Comparison of ENCODE assay signal across 7 cellular contexts in genomic region chr7:105050899-105051298, GRCh38. TPM values are rescaled to one million over a fixed set of nuclear protein-coding genes. Genes with fewer than 3 reads are reported as not detected.
DNase-seq lines count a peak whose midpoint lies in the region; ATAC-seq lines count a peak whose summit lies in the region.
"Not testable (repeated sequence)": the region's sequence is repeated elsewhere in the genome, so short reads cannot be mapped to it uniquely, and the experiment has no call there.

No MANE protein-coding gene starts in this region.

- not testable (repeated sequence) for H3K9me3 Mint-ChIP-seq in CD8-positive, alpha-beta memory T cell; T-helper 2 cell treated with Interferon-gamma antibody and Interleukin-4, amounts not matched to agents 5 μg/mL and 100 μg/mL, for 36 hours; activated T-cell treated with anti-CD3 and anti-CD28 coated beads, Interleukin-2, amount 50 U/mL, for 72 hours; activated naive CD8-positive, alpha-beta T cell (ENCODE audit: low read depth); dendritic cell treated with granulocyte-macrophage colony-stimulating factor and Interleukin-4, amounts not matched to agents 40 ng/mL and 50 ng/mL, for 4 days; naive thymus-derived CD8-positive, alpha-beta T cell; stimulated activated memory B cell treated with anti-CD40 and anti-IgM and Interleukin-4, amounts not matched to agents 10 μg/mL and 1 μg/mL and 100 μg/mL, for 72 hours

- H3K4me3 Mint-ChIP-seq in CD8-positive, alpha-beta memory T cell = peak overlapping the region in 3 of 7 donors; percentile 45 to 56 (median 52)
- not testable (repeated sequence) for H3K4me3 Mint-ChIP-seq in T-helper 2 cell treated with Interferon-gamma antibody and Interleukin-4, amounts not matched to agents 5 μg/mL and 100 μg/mL, for 36 hours; activated T-cell treated with anti-CD3 and anti-CD28 coated beads, Interleukin-2, amount 50 U/mL, for 72 hours; activated naive CD8-positive, alpha-beta T cell; dendritic cell treated with granulocyte-macrophage colony-stimulating factor and Interleukin-4, amounts not matched to agents 40 ng/mL and 50 ng/mL, for 4 days; stimulated activated memory B cell treated with anti-CD40 and anti-IgM and Interleukin-4, amounts not matched to agents 10 μg/mL and 1 μg/mL and 100 μg/mL, for 72 hours
- peak overlapping the region in 2 of 10 donors; percentile 47 to 51 for H3K4me3 Mint-ChIP-seq in naive thymus-derived CD8-positive, alpha-beta T cell

- H3K27me3 ChIP-seq in CD8-positive, alpha-beta memory T cell (ENCODE audit: insufficient read depth, low read length, poor library complexity, severe bottlenecking) = not testable (repeated sequence)

- DNase-seq in CD8-positive, alpha-beta memory T cell; T-helper 2 cell treated with Interferon-gamma antibody and Interleukin-4, amounts not matched to agents 5 μg/mL and 100 μg/mL, for 36 hours (ENCODE audit: low spot score); activated T-cell treated with anti-CD3 and anti-CD28 coated beads, Interleukin-2, amount 50 U/mL, for 72 hours; naive thymus-derived CD8-positive, alpha-beta T cell: not testable (repeated sequence)

- not testable (repeated sequence) for H3K9me3 ChIP-seq in CD8-positive, alpha-beta memory T cell (ENCODE audit: low read length)

- H3K4me1 ChIP-seq in CD8-positive, alpha-beta memory T cell (ENCODE audit: insufficient read depth, low read length) = peaks cover 26% of the 10 kb centered on the region

- POLR2A ChIA-PET in CD8-positive, alpha-beta memory T cell (lab: Charles Lee); naive thymus-derived CD8-positive, alpha-beta T cell (lab: Charles Lee): not testable (repeated sequence)

- intact Hi-C loops in dendritic cell treated with granulocyte-macrophage colony-stimulating factor and Interleukin-4, amounts not matched to agents 40 ng/mL and 50 ng/mL, for 4 days (cut with micrococcal nuclease) = not testable (repeated sequence)

- H3K36me3 ChIP-seq in CD8-positive, alpha-beta memory T cell (ENCODE audit: insufficient read depth, low read length) = peaks cover 29% of the 10 kb centered on the region

- H3K27me3 Mint-ChIP-seq in CD8-positive, alpha-beta memory T cell; T-helper 2 cell treated with Interferon-gamma antibody and Interleukin-4, amounts not matched to agents 5 μg/mL and 100 μg/mL, for 36 hours (ENCODE audit: low read depth); activated T-cell treated with anti-CD3 and anti-CD28 coated beads, Interleukin-2, amount 50 U/mL, for 72 hours (ENCODE audit: low read depth); activated naive CD8-positive, alpha-beta T cell; dendritic cell treated with granulocyte-macrophage colony-stimulating factor and Interleukin-4, amounts not matched to agents 40 ng/mL and 50 ng/mL, for 4 days; naive thymus-derived CD8-positive, alpha-beta T cell; stimulated activated memory B cell treated with anti-CD40 and anti-IgM and Interleukin-4, amounts not matched to agents 10 μg/mL and 1 μg/mL and 100 μg/mL, for 72 hours: not testable (repeated sequence)

- not testable (repeated sequence) for ATAC-seq in activated T-cell treated with anti-CD3 and anti-CD28 coated beads, Interleukin-2, amount 50 U/mL, for 72 hours (replicated peaks in 1 of 2); naive thymus-derived CD8-positive, alpha-beta T cell; stimulated activated memory B cell treated with anti-CD40 and anti-IgM and Interleukin-4, amounts not matched to agents 10 μg/mL and 1 μg/mL and 100 μg/mL, for 72 hours

- not testable (repeated sequence) for H3K4me3 ChIP-seq in CD8-positive, alpha-beta memory T cell (ENCODE audit: low read length)

- H3K36me3 Mint-ChIP-seq in CD8-positive, alpha-beta memory T cell = peaks cover 0 to 85% (median 16%) of the 10 kb centered on the region in 3 donors
- H3K36me3 Mint-ChIP-seq in T-helper 2 cell treated with Interferon-gamma antibody and Interleukin-4, amounts not matched to agents 5 μg/mL and 100 μg/mL, for 36 hours (ENCODE audit: low read depth) = peaks cover 51% of the 10 kb centered on the region
- peaks cover 9 to 43% of the 10 kb centered on the region in 2 donors for H3K36me3 Mint-ChIP-seq in activated T-cell treated with anti-CD3 and anti-CD28 coated beads, Interleukin-2, amount 50 U/mL, for 72 hours (ENCODE audit: insufficient read depth in 2 of 2)
- H3K36me3 Mint-ChIP-seq in activated naive CD8-positive, alpha-beta T cell = not testable (repeated sequence)
- H3K36me3 Mint-ChIP-seq in dendritic cell treated with granulocyte-macrophage colony-stimulating factor and Interleukin-4, amounts not matched to agents 40 ng/mL and 50 ng/mL, for 4 days (ENCODE audit: low read depth) = peaks cover 77% of the 10 kb centered on the region
- H3K36me3 Mint-ChIP-seq in naive thymus-derived CD8-positive, alpha-beta T cell = peaks cover 4 to 88% (median 15%) of the 10 kb centered on the region in 3 donors
- peaks cover 58% of the 10 kb centered on the region for H3K36me3 Mint-ChIP-seq in stimulated activated memory B cell treated with anti-CD40 and anti-IgM and Interleukin-4, amounts not matched to agents 10 μg/mL and 1 μg/mL and 100 μg/mL, for 72 hours

- H3K4me1 Mint-ChIP-seq in CD8-positive, alpha-beta memory T cell = peaks cover 66 to 86% (median 81%) of the 10 kb centered on the region in 3 donors
- H3K4me1 Mint-ChIP-seq in T-helper 2 cell treated with Interferon-gamma antibody and Interleukin-4, amounts not matched to agents 5 μg/mL and 100 μg/mL, for 36 hours (ENCODE audit: low read depth) = peaks cover 34% of the 10 kb centered on the region
- H3K4me1 Mint-ChIP-seq in activated T-cell treated with anti-CD3 and anti-CD28 coated beads, Interleukin-2, amount 50 U/mL, for 72 hours (ENCODE audit: low read depth) = peaks cover 39% of the 10 kb centered on the region
- H3K4me1 Mint-ChIP-seq in activated naive CD8-positive, alpha-beta T cell (ENCODE audit: low read depth) = peaks cover 72% of the 10 kb centered on the region
- peaks cover 42% of the 10 kb centered on the region for H3K4me1 Mint-ChIP-seq in dendritic cell treated with granulocyte-macrophage colony-stimulating factor and Interleukin-4, amounts not matched to agents 40 ng/mL and 50 ng/mL, for 4 days (ENCODE audit: low read depth)
- peaks cover 24 to 73% (median 66%) of the 10 kb centered on the region in 4 donors for H3K4me1 Mint-ChIP-seq in naive thymus-derived CD8-positive, alpha-beta T cell
- H3K4me1 Mint-ChIP-seq in stimulated activated memory B cell treated with anti-CD40 and anti-IgM and Interleukin-4, amounts not matched to agents 10 μg/mL and 1 μg/mL and 100 μg/mL, for 72 hours = peaks cover 58% of the 10 kb centered on the region

- peak overlapping the region in 6 of 8 donors; percentile 37 to 92 (median 71) for H3K27ac Mint-ChIP-seq in CD8-positive, alpha-beta memory T cell
- peak overlapping the region; percentile 32 for H3K27ac Mint-ChIP-seq in T-helper 2 cell treated with Interferon-gamma antibody and Interleukin-4, amounts not matched to agents 5 μg/mL and 100 μg/mL, for 36 hours
- H3K27ac Mint-ChIP-seq in activated T-cell treated with anti-CD3 and anti-CD28 coated beads, Interleukin-2, amount 50 U/mL, for 72 hours = peak overlapping the region; percentile 71
- H3K27ac Mint-ChIP-seq in activated naive CD8-positive, alpha-beta T cell = peak overlapping the region; percentile 84
- peak overlapping the region; percentile 3 for H3K27ac Mint-ChIP-seq in dendritic cell treated with granulocyte-macrophage colony-stimulating factor and Interleukin-4, amounts not matched to agents 40 ng/mL and 50 ng/mL, for 4 days
- H3K27ac Mint-ChIP-seq in naive thymus-derived CD8-positive, alpha-beta T cell = peak overlapping the region in 9 of 10 donors; percentile 53 to 95 (median 77)
- H3K27ac Mint-ChIP-seq in stimulated activated memory B cell treated with anti-CD40 and anti-IgM and Interleukin-4, amounts not matched to agents 10 μg/mL and 1 μg/mL and 100 μg/mL, for 72 hours = peak overlapping the region; percentile 33

- H3K27ac ChIP-seq in CD8-positive, alpha-beta memory T cell (ENCODE audit: low read depth, low read length) = not testable (repeated sequence)

- CTCF ChIA-PET in CD8-positive, alpha-beta memory T cell (lab: Charles Lee) = not testable (repeated sequence)

RNA-seq across cellular contexts. Expression of gene KMT2E, which starts 36.9 kb away (rescaled TPM):
- 10 to 100 TPM; 81.0 to 87.5 TPM for total RNA-seq in CD8-positive, alpha-beta memory T cell
- polyA plus RNA-seq in CD8-positive, alpha-beta memory T cell = 237 TPM
- total RNA-seq in activated T-cell treated with anti-CD3 and anti-CD28 coated beads, Interleukin-2, amount 50 U/mL, for 72 hours = 100 to 1,000 TPM in 1 of 2 donors, 10 to 100 TPM in 1; 96.4 to 112 TPM
- 100 to 1,000 TPM; 186 to 188 TPM for total RNA-seq in naive thymus-derived CD8-positive, alpha-beta T cell
- 100 to 1,000 TPM; 119 to 193 (median 140) TPM for polyA plus RNA-seq in naive thymus-derived CD8-positive, alpha-beta T cell

Comparison
In these comparisons a context has a peak if more than half of its experiments do, and no peak if none do; other contexts are left out.
1. H3K27ac Mint-ChIP-seq: peak in every context shown above with its lines; median percentile 84 in activated naive CD8-positive, alpha-beta T cell; 77 in naive thymus-derived CD8-positive, alpha-beta T cell; 71 in CD8-positive, alpha-beta memory T cell; 71 in activated T-cell treated with anti-CD3 and anti-CD28 coated beads, Interleukin-2, amount 50 U/mL, for 72 hours; 33 in stimulated activated memory B cell treated with anti-CD40 and anti-IgM and Interleukin-4, amounts not matched to agents 10 μg/mL and 1 μg/mL and 100 μg/mL, for 72 hours; 32 in T-helper 2 cell treated with Interferon-gamma antibody and Interleukin-4, amounts not matched to agents 5 μg/mL and 100 μg/mL, for 36 hours; 3 in dendritic cell treated with granulocyte-macrophage colony-stimulating factor and Interleukin-4, amounts not matched to agents 40 ng/mL and 50 ng/mL, for 4 days.